ENCODE assay signal across 6 cellular contexts in the genomic region with DNA sequence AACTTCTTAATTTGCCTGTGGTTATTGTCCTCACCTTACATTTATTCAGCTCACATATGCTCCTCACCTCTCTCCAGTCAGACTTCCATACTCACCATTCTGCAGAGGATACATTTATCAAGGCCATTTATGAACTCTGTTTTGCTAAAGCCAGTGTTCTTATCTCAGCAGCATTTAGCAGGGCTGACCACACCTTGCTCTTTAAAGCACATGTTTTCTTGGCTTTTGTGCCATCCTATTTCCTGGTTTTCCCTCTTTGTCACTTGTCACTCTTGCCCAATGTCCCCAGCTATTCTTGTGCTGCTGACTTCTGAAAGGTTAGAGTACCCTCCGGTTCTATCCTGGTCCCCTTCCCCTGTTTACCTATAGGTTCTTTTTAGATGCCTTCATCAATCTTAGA.
"Had no signal": no experiment of that assay in that cellular context is flagged by ENCODE, and none has a peak within 500 bp of the region (broad histone marks: within the 10 kb centered on the region; RNA-seq: fewer than 3 reads in every experiment).

No MANE protein-coding gene starts in this region.

- H3K4me3 Mint-ChIP-seq: GM23338, H9 had no signal

- H3K9me3 Mint-ChIP-seq: GM23338, H9 had no signal

- H3K4me2 ChIP-seq: GM23338 had no signal

- H3K4me1 Mint-ChIP-seq: GM23338 had no signal

- ATAC-seq: GM23338, K562 had no signal

- DNase-seq: H9, HCEC 1CT, IMR-90, KG1 had no signal

- H3K27ac Mint-ChIP-seq: GM23338 had no signal

- H2AFZ ChIP-seq: GM23338 had no signal

- H3K4me3 ChIP-seq: GM23338, K562 had no signal
